Comparison of ENCODE assay signal across 1 cellular context in genomic region chr10:102115775-102116174, GRCh38.
TF ChIP-seq lines count a peak whose summit lies in the region.

No MANE protein-coding gene starts in this region.

TF ChIP-seq in SK-N-SH, 30 proteins besides CTCF, POLR2A, EP300 and RAD21 (continued from another document):
- TF ChIP-seq IRF3 (IDR thresholded peaks at IDR 0.05; ENCODE audit: low read depth, low read length) (no peak), RCOR1 (IDR thresholded peaks at IDR 0.05; ENCODE audit: low read length) (no peak)
